ENCODE assay signal across 1 cellular context in genomic region chr1:55214903-55215193, GRCh38.
TF ChIP-seq lines count a peak whose summit lies in the region.

No MANE protein-coding gene starts in this region.

TF ChIP-seq in HepG2, 621 proteins besides CTCF, POLR2A, EP300 and RAD21 (continued from another document):
- TF ChIP-seq IRX3 (CRISPR knock-in tag; IDR thresholded peaks at IDR 0.05; ENCODE audit: borderline replicate concordance, low read depth) (peak; percentile 14; the same call in 1 of the 2 replicates), AKAP8 (CRISPR knock-in tag; IDR thresholded peaks at IDR 0.05) (no peak), PAWR (CRISPR knock-in tag; IDR thresholded peaks at IDR 0.05; ENCODE audit: borderline replicate concordance) (no peak), ZNF230 (CRISPR knock-in tag; IDR thresholded peaks at IDR 0.05) (no peak), ZNF766 (CRISPR knock-in tag; IDR thresholded peaks at IDR 0.05; ENCODE audit: borderline replicate concordance) (peak; percentile 16; the same call in 1 of the 2 replicates), E2F2 (CRISPR knock-in tag; IDR thresholded peaks at IDR 0.05; ENCODE audit: borderline replicate concordance) (peak; percentile 54; the same call in 1 of the 2 replicates), YEATS4 (CRISPR knock-in tag; IDR thresholded peaks at IDR 0.05; ENCODE audit: borderline replicate concordance) (no peak; the same call in 1 of the 2 replicates), ZNF136 (CRISPR knock-in tag; IDR thresholded peaks at IDR 0.05; ENCODE audit: low read depth) (no peak), KMT2B (CRISPR knock-in tag; IDR thresholded peaks at IDR 0.05) (peak; percentile 0; the same call in 1 of the 2 replicates), SRSF1 (optimal IDR thresholded peaks at IDR 0.05; ENCODE audit: low read depth, low read length) (peak; percentile 20), KDM5A (IDR thresholded peaks at IDR 0.05; ENCODE audit: borderline replicate concordance, low read length) (no peak), RCOR2 (CRISPR knock-in tag; IDR thresholded peaks at IDR 0.05) (no peak), ZNF451 (CRISPR knock-in tag; IDR thresholded peaks at IDR 0.05) (0 out of 2 replicates have a peak, but pooled peaks have one; percentile 53), XRCC5 (optimal IDR thresholded peaks at IDR 0.05; ENCODE audit: low read length) (no peak), CHD4 (IDR thresholded peaks at IDR 0.05; ENCODE audit: borderline replicate concordance, low read length) (no peak), SSRP1 (CRISPR knock-in tag; IDR thresholded peaks at IDR 0.05) (0 out of 2 replicates have a peak, but pooled peaks have one; percentile 10), PHF8 (CRISPR knock-in tag; IDR thresholded peaks at IDR 0.05) (peak; percentile 81; the same call in 1 of the 2 replicates), SALL2 (CRISPR knock-in tag; IDR thresholded peaks at IDR 0.05) (peak; percentile 63; the same call in 1 of the 2 replicates), ZNF841 (CRISPR knock-in tag; IDR thresholded peaks at IDR 0.05; ENCODE audit: borderline replicate concordance) (0 out of 2 replicates have a peak, but pooled peaks have one; percentile 55), NFKB2 (CRISPR knock-in tag; IDR thresholded peaks at IDR 0.05; ENCODE audit: borderline replicate concordance) (0 out of 2 replicates have a peak, but pooled peaks have one; percentile 14), ZNF263 (CRISPR knock-in tag; IDR thresholded peaks at IDR 0.05) (0 out of 2 replicates have a peak, but pooled peaks have one; percentile 10), EEA1 (CRISPR knock-in tag; IDR thresholded peaks at IDR 0.05; ENCODE audit: borderline replicate concordance) (peak; percentile 89; the same call in 1 of the 2 replicates), ZNF790 (CRISPR knock-in tag; IDR thresholded peaks at IDR 0.05; ENCODE audit: borderline replicate concordance) (0 out of 2 replicates have a peak, but pooled peaks have one; percentile 9), TBP (CRISPR knock-in tag; IDR thresholded peaks at IDR 0.05) (no peak), AHR (CRISPR knock-in tag; IDR thresholded peaks at IDR 0.05) (peak; percentile 9; the same call in 1 of the 2 replicates), HES4 (CRISPR knock-in tag; IDR thresholded peaks at IDR 0.05; ENCODE audit: borderline replicate concordance) (0 out of 2 replicates have a peak, but pooled peaks have one; percentile 72), ZNF124 (CRISPR knock-in tag; IDR thresholded peaks at IDR 0.05) (no peak), PAX8 (CRISPR knock-in tag; IDR thresholded peaks at IDR 0.05; ENCODE audit: borderline replicate concordance) (no peak), ZNF674 (CRISPR knock-in tag; IDR thresholded peaks at IDR 0.05; ENCODE audit: low read depth) (peak; percentile 83)
- TF ChIP-seq, protein P1, sequence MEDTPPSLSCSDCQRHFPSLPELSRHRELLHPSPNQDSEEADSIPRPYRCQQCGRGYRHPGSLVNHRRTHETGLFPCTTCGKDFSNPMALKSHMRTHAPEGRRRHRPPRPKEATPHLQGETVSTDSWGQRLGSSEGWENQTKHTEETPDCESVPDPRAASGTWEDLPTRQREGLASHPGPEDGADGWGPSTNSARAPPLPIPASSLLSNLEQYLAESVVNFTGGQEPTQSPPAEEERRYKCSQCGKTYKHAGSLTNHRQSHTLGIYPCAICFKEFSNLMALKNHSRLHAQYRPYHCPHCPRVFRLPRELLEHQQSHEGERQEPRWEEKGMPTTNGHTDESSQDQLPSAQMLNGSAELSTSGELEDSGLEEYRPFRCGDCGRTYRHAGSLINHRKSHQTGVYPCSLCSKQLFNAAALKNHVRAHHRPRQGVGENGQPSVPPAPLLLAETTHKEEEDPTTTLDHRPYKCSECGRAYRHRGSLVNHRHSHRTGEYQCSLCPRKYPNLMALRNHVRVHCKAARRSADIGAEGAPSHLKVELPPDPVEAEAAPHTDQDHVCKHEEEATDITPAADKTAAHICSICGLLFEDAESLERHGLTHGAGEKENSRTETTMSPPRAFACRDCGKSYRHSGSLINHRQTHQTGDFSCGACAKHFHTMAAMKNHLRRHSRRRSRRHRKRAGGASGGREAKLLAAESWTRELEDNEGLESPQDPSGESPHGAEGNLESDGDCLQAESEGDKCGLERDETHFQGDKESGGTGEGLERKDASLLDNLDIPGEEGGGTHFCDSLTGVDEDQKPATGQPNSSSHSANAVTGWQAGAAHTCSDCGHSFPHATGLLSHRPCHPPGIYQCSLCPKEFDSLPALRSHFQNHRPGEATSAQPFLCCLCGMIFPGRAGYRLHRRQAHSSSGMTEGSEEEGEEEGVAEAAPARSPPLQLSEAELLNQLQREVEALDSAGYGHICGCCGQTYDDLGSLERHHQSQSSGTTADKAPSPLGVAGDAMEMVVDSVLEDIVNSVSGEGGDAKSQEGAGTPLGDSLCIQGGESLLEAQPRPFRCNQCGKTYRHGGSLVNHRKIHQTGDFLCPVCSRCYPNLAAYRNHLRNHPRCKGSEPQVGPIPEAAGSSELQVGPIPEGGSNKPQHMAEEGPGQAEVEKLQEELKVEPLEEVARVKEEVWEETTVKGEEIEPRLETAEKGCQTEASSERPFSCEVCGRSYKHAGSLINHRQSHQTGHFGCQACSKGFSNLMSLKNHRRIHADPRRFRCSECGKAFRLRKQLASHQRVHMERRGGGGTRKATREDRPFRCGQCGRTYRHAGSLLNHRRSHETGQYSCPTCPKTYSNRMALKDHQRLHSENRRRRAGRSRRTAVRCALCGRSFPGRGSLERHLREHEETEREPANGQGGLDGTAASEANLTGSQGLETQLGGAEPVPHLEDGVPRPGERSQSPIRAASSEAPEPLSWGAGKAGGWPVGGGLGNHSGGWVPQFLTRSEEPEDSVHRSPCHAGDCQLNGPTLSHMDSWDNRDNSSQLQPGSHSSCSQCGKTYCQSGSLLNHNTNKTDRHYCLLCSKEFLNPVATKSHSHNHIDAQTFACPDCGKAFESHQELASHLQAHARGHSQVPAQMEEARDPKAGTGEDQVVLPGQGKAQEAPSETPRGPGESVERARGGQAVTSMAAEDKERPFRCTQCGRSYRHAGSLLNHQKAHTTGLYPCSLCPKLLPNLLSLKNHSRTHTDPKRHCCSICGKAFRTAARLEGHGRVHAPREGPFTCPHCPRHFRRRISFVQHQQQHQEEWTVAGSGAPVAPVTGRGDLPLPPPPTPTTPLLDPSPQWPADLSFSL (CRISPR knock-in tag; IDR thresholded peaks at IDR 0.05): 0 out of 2 replicates have a peak, but pooled peaks have one; percentile 15
- TF ChIP-seq, protein P2, sequence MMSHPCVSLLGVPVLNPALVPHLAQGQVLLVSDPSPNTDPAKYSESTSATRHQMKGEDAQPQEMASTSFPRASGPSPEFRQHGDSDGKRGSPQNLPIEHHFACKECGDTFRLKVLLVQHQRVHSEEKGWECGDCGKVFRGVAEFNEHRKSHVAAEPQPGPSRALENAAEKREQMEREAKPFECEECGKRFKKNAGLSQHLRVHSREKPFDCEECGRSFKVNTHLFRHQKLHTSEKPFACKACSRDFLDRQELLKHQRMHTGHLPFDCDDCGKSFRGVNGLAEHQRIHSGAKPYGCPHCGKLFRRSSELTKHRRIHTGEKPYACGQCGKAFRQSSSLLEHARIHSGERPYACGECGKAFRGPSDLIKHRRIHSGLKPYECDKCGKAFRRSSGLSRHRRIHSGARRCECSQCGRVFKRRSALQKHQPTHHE (CRISPR knock-in tag; IDR thresholded peaks at IDR 0.05; ENCODE audit: borderline replicate concordance): no peak
